Comparison of ENCODE assay signal across 29 cellular contexts in the genomic region with DNA sequence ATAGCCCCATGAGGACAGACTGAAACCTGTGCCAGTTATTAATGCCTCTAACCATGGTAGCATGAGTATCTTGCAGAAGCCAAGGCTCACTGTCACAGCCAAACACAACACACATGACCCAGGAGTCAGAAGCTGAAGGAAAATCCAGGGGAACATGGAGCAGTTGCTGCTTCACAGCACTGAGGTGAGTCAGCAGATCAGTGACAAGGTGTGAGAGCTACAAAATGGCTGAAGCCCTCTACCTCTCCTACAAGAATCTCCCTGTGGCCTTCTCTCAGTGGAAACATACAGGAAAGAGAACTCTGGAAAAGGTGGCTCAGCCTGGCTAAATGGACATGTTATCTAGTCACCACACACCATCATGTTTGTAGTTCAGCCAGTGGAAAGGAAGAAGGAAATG.
"Had no signal": no experiment of that assay in that cellular context is flagged by ENCODE, and none has a peak within 500 bp of the region (broad histone marks: within the 10 kb centered on the region; RNA-seq: fewer than 3 reads in every experiment).

No MANE protein-coding gene starts in this region.

- H3K27me3 ChIP-seq: brain microvascular endothelial cell, gastroesophageal sphincter, hepatocyte, pancreas, uterus had no signal

- H3K4me1 ChIP-seq: gastroesophageal sphincter, pancreas, psoas muscle, uterus had no signal

- H2AFZ ChIP-seq: hepatocyte had no signal

- ATAC-seq: gastroesophageal sphincter, pancreas, psoas muscle had no signal

- H3K27me3 Mint-ChIP-seq: activated naive CD8-positive, alpha-beta T cell; activated T-cell treated with anti-CD3 and anti-CD28 coated beads, Interleukin-2, amount 50 U/mL, for 24 hours; type B pancreatic cell had no signal

- H3K4me3 ChIP-seq: gastroesophageal sphincter, hepatocyte, pancreas, psoas muscle, smooth muscle cell, uterus had no signal

- FAIRE-seq: astrocyte, endothelial cell of umbilical vein, keratinocyte, pancreas, TTC549 had no signal

- DNase-seq: activated CD4-positive, alpha-beta T cell treated with anti-CD3 and anti-CD28 coated beads for 1 hour; activated CD4-positive, alpha-beta T cell treated with anti-CD3 and anti-CD28 coated beads, Interleukin-2, amount 50 U/mL, for 48 hours; activated CD8-positive, alpha-beta memory T cell treated with anti-CD3 and anti-CD28 coated beads, Interleukin-2, amount 50 U/mL, for 48 hours; activated gamma-delta T cell; activated T-cell treated with anti-CD3 and anti-CD28 coated beads, Interleukin-2, amount 50 U/mL, for 24 hours; brain microvascular endothelial cell; caudate nucleus; cortex of kidney; left colon; naive B cell; pancreas; psoas muscle; stimulated activated CD4-positive, alpha-beta T cell treated with anti-CD3 and anti-CD28 coated beads, Interleukin-1b, Interleukin-23, amount 100 ng/mL, for 48 hours; stimulated activated naive CD4-positive, alpha-beta T cell; SW 1271; T-helper 9 cell; uterus; WERI-Rb-1 had no signal

- H3K9me3 Mint-ChIP-seq: T-helper 1 cell treated with Interleukin-12 subunit alpha and Interleukin-12 subunit beta and Interleukin-4 antibody, amounts not matched to agents 30 μg/mL and 1 μg/mL, for 36 hours had no signal

- H3K79me2 ChIP-seq: hepatocyte had no signal

- H3K9me3 ChIP-seq: gastroesophageal sphincter, pancreas, psoas muscle, uterus had no signal

- H3K36me3 Mint-ChIP-seq: mesothelial cell of epicardium, naive B cell, type B pancreatic cell had no signal

- H3K36me3 ChIP-seq: brain microvascular endothelial cell, gastroesophageal sphincter, pancreas, uterus, WERI-Rb-1 had no signal

- H3K4me2 ChIP-seq: hepatocyte, smooth muscle cell had no signal

- H3K4me3 Mint-ChIP-seq: activated naive CD8-positive, alpha-beta T cell; activated T-cell treated with anti-CD3 and anti-CD28 coated beads, Interleukin-2, amount 50 U/mL, for 24 hours; mesothelial cell of epicardium; naive B cell; T-helper 1 cell treated with Interleukin-12 subunit alpha and Interleukin-12 subunit beta and Interleukin-4 antibody, amounts not matched to agents 30 μg/mL and 1 μg/mL, for 36 hours; type B pancreatic cell had no signal

- H3K27ac ChIP-seq: brain microvascular endothelial cell, gastroesophageal sphincter, hepatocyte, pancreas, psoas muscle, uterus, WERI-Rb-1 had no signal

- H3K4me1 Mint-ChIP-seq: naive B cell had no signal

- H3K27ac Mint-ChIP-seq: activated naive CD8-positive, alpha-beta T cell; mesothelial cell of epicardium; T-helper 1 cell treated with Interleukin-12 subunit alpha and Interleukin-12 subunit beta and Interleukin-4 antibody, amounts not matched to agents 30 μg/mL and 1 μg/mL, for 36 hours; type B pancreatic cell had no signal
